In genomic region chr18:13726228-13726971, GRCh38 we compare ENCODE assay signal across 8 cellular contexts. TPM values are rescaled to one million over a fixed set of nuclear protein-coding genes. Genes with fewer than 3 reads are reported as not detected.
DNase-seq lines count a peak whose midpoint lies in the region; ATAC-seq and TF ChIP-seq lines count a peak whose summit lies in the region.

Gene FAM210A, minus strand, starts transcription at chr18:13726558. Its CDS starts 44,481 bp downstream, at chr18:13682077.
Gene RNMT, plus strand, starts transcription at chr18:13726673. Its CDS starts 4,845 bp downstream, at chr18:13731518.

- no TSS peak for BruUV-seq in PC-9 (replicated peaks; lab: Mats Ljungman, UMichigan)

- H3K4me1 ChIP-seq in PC-9 (replicated peaks; ENCODE audit: insufficient read depth) (peaks cover 19% of the 10 kb centered on the region), mucosa of rectum (ENCODE audit: control insufficient read depth in 2 of 2, insufficient read depth in 2 of 2, low read length in 2 of 2) (peaks cover 7 to 13% of the 10 kb centered on the region in 2 donors)

- peak; percentile 89 for TF ChIP-seq POLR2A in erythroblast (IDR thresholded peaks at IDR 0.05; ENCODE audit: low read length)

- intact Hi-C loops in PC-9 (cut with micrococcal nuclease; ENCODE audit: unreplicated experiment): loop anchor here (1.0 to 5.0 kb wide), 3 partner anchors 16 to 74 kb away; no protein-coding TSS in a partner anchor

- no peaks in the 10 kb centered on the region for H3K9me2 ChIP-seq in PC-9 (ENCODE audit: insufficient read depth)

- H3K4me3 Mint-ChIP-seq in activated T-cell treated with anti-CD3 and anti-CD28 coated beads, Interleukin-2, amount 50 U/mL, for 24 hours: peak within 1 kb of the TSS; percentile 97

- POLR2A ChIA-PET in PC-9 (lab: Charles Lee; ENCODE audit: unreplicated experiment): interaction anchor here (0.6 to 0.7 kb wide), 5 partner anchors 86 to 822 kb away, joined by 3 to 13 read pairs (median 5); no protein-coding TSS in a partner anchor

- peaks cover 97% of the 10 kb centered on the region for H3K79me2 ChIP-seq in PC-9 (ENCODE audit: low read depth)

- H3K27ac Mint-ChIP-seq in activated T-cell treated with anti-CD3 and anti-CD28 coated beads, Interleukin-2, amount 50 U/mL, for 24 hours: peak within 1 kb of the TSS; percentile 99

- no peak for TF ChIP-seq CTCF in PC-9 (conservative IDR thresholded peaks at IDR 0.05)

- H3K27me3 ChIP-seq in PC-9 (ENCODE audit: insufficient read depth, low read depth) (no peaks in the 10 kb centered on the region), mucosa of rectum (ENCODE audit: control insufficient read depth in 2 of 2, insufficient read depth in 2 of 2, low read length in 2 of 2) (no peaks in the 10 kb centered on the region)

- no peaks in the 10 kb centered on the region for H3K9me3 ChIP-seq in PC-9 (ENCODE audit: insufficient read depth, low read depth)
- no peaks in the 10 kb centered on the region for H3K9me3 ChIP-seq in mucosa of rectum (ENCODE audit: control insufficient read depth in 2 of 2, low read length in 2 of 2)

- peaks cover 13% of the 10 kb centered on the region for H4K20me1 ChIP-seq in PC-9 (ENCODE audit: insufficient read depth)

- 0 out of 2 replicates have a peak, but pooled peaks cover 13% of the 10 kb centered on the region for H3K36me3 ChIP-seq in PC-9 (ENCODE audit: low read depth)
- peaks cover under 1 to 2% of the 10 kb centered on the region in 2 donors for H3K36me3 ChIP-seq in mucosa of rectum (ENCODE audit: control insufficient read depth in 2 of 2, insufficient read depth in 2 of 2, low read length in 2 of 2)

- H3K9ac ChIP-seq in mucosa of rectum (ENCODE audit: low read depth in 1 of 2, low read length in 2 of 2): peak within 1 kb of the TSS; percentile 85 to 96

- DNase-seq in DMS153 treated with DMSO at 0.1 percent for 48 hours (lab: John Stamatoyannopoulos, UW; ENCODE audit: unreplicated experiment) (peak; percentile 44), PC-9 (peak; percentile 87 to 94), erythroblast (lab: John Stamatoyannopoulos, UW) (peak; percentile 99)
- peak; percentile 93 for DNase-seq in Jurkat, Clone E6-1 (ENCODE audit: low read depth, low spot score)
- peak; percentile 94 for DNase-seq in activated T-cell treated with anti-CD3 and anti-CD28 coated beads, Interleukin-2, amount 50 U/mL, for 24 hours
- DNase-seq in stimulated activated CD8-positive, alpha-beta memory T cell treated with anti-CD3 and anti-CD28 coated beads, Interleukin-4, amount 100 ng/mL, for 48 hours: peak; percentile 97

- H3K27me3 Mint-ChIP-seq in activated T-cell treated with anti-CD3 and anti-CD28 coated beads, Interleukin-2, amount 50 U/mL, for 24 hours: no peaks in the 10 kb centered on the region

- peak within 1 kb of the TSS; percentile 92 for H2AFZ ChIP-seq in PC-9

- peak; percentile 90 for ATAC-seq in GM21619 (IDR thresholded peaks at IDR 0.05; ENCODE audit: unreplicated experiment)

- H3K4me3 ChIP-seq in Jurkat, Clone E6-1 (ENCODE audit: low read length): peak within 1 kb of the TSS; percentile 88
- H3K4me3 ChIP-seq in PC-9: peak within 1 kb of the TSS; percentile 97
- peak within 1 kb of the TSS; percentile 94 to 97 for H3K4me3 ChIP-seq in mucosa of rectum (ENCODE audit: low read length in 2 of 2)

- CTCF ChIA-PET in PC-9 (lab: Charles Lee): interaction anchor here (0.6 to 1.6 kb wide), 3 partner anchors 71 to 745 kb away, joined by 3 to 8 read pairs (median 6); no protein-coding TSS in a partner anchor

- no peaks in the 10 kb centered on the region for H3F3A ChIP-seq in PC-9 (ENCODE audit: insufficient read depth, low read depth)

- H3K27ac ChIP-seq in PC-9 (peak within 1 kb of the TSS; percentile 82), mucosa of rectum (ENCODE audit: low read depth in 2 of 2, low read length in 2 of 2) (peak within 1 kb of the TSS; percentile 94)

- H3K9me3 Mint-ChIP-seq in activated T-cell treated with anti-CD3 and anti-CD28 coated beads, Interleukin-2, amount 50 U/mL, for 24 hours: no peaks in the 10 kb centered on the region

- peak within 1 kb of the TSS; percentile 85 for H3K4me2 ChIP-seq in PC-9

- peaks cover 64% of the 10 kb centered on the region for H3K4me1 Mint-ChIP-seq in activated T-cell treated with anti-CD3 and anti-CD28 coated beads, Interleukin-2, amount 50 U/mL, for 24 hours (ENCODE audit: low read depth)

- peaks cover 58% of the 10 kb centered on the region for H3K36me3 Mint-ChIP-seq in activated T-cell treated with anti-CD3 and anti-CD28 coated beads, Interleukin-2, amount 50 U/mL, for 24 hours (ENCODE audit: low read depth)

RNA-seq across cellular contexts. Expression of gene FAM210A, which starts in this region (rescaled TPM):
- polyA plus RNA-seq in Jurkat, Clone E6-1 (2012; ENCODE audit: insufficient read depth, insufficient read length): 18.1 TPM
- total RNA-seq in PC-9 (2021): 27.3 and 29.3 TPM in 2 replicates

RNA-seq across cellular contexts. Expression of gene RNMT, which starts in this region (rescaled TPM):
- 30.5 TPM for polyA plus RNA-seq in Jurkat, Clone E6-1 (2012; ENCODE audit: insufficient read depth, insufficient read length)
- total RNA-seq in PC-9 (2021): 32.0 and 48.8 TPM in 2 replicates

Comparison
In these comparisons a context has a peak if more than half of its experiments do, and no peak if none do; other contexts are left out.
1. Peak in every context shown above with its lines: DNase-seq, ATAC-seq, H3K4me3 ChIP-seq and H3K27ac ChIP-seq.
2. DNase-seq: peak in every context shown above with its lines; median percentile 99 in erythroblast; 97 in stimulated activated CD8-positive, alpha-beta memory T cell treated with anti-CD3 and anti-CD28 coated beads, Interleukin-4, amount 100 ng/mL, for 48 hours; 94 in activated T-cell treated with anti-CD3 and anti-CD28 coated beads, Interleukin-2, amount 50 U/mL, for 24 hours; 93 in Jurkat, Clone E6-1; 90 in PC-9; 44 in DMS153 treated with DMSO at 0.1 percent for 48 hours.